In the genomic region with DNA sequence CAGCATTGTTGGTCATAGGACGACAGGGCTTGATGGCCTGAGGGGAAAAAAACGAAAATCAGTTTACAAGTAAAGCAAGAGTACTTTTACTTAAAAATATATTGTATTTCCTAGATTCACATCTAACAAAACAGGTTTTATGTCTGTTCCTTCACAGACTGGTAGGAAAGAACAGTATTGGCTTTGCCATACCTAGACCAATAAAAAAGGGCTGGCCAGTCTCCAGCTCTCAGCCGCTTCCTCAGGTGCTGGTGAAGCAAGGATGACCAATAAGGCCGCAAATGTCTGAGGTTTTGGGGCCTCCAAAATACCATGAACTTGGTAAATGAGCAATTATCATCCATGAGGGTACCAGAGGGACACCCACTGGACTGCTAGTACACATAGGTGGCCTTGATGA, we compare ENCODE assay signal across 19 cellular contexts.
"Had no signal": no experiment of that assay in that cellular context is flagged by ENCODE, and none has a peak within 500 bp of the region (broad histone marks: within the 10 kb centered on the region; RNA-seq: fewer than 3 reads in every experiment).

No MANE protein-coding gene starts in this region.

- H3K27me3 ChIP-seq: MG63, SJSA1 had no signal

- H3K4me1 ChIP-seq: SJSA1 had no signal

- H3K4me3 ChIP-seq: MG63, SJSA1, SK-N-MC had no signal

- DNase-seq: KBM-7, MG63, NCI-H1092, NCI-H1436, NCI-H187, NCI-H2029, NCI-H2081 treated with DMSO at 0.1 percent for 48 hours, NCI-H2171, NCI-H226, NCI-H446, NCI-H510A, NCI-H524 treated with DMSO at 0.1 percent for 48 hours, NCI-H69, NCI-H774, Right ventricle myocardium superior, RPMI8226, SIG-M5 had no signal

- H3K27ac ChIP-seq: SJSA1, SK-N-MC had no signal

- H3K9me3 ChIP-seq: MG63, SJSA1 had no signal
